Comparison of ENCODE assay signal across 24 cellular contexts in genomic region chr13:87622921-87623320, GRCh38. TPM values are rescaled to one million over a fixed set of nuclear protein-coding genes. Genes with fewer than 3 reads are reported as not detected.
"Had no signal": no experiment of that assay in that cellular context is flagged by ENCODE, and none has a peak within 500 bp of the region (broad histone marks: within the 10 kb centered on the region; RNA-seq: fewer than 3 reads in every experiment).

No MANE protein-coding gene starts in this region.

- H3K36me3 ChIP-seq: left lung, prostate gland, vagina had no signal

- DNase-seq: activated CD4-positive, alpha-beta memory T cell treated with anti-CD3 and anti-CD28 coated beads, Interleukin-2, amount 10 ng/mL, durations not matched to agents 7 days and 5 days; activated CD4-positive, alpha-beta T cell treated with anti-CD3 and anti-CD28 coated beads for 4 hours; activated CD4-positive, CD25-positive, alpha-beta regulatory T cell; activated effector memory CD4-positive, alpha-beta T cell treated with anti-CD3 and anti-CD28 coated beads, Interleukin-2, amount 50 U/mL, for 16 hours; activated naive CD4-positive, alpha-beta T cell treated with anti-CD3 and anti-CD28 coated beads, Interleukin-2, amount 50 U/mL, for 16 hours; activated naive CD8-positive, alpha-beta T cell treated with anti-CD3 and anti-CD28 coated beads, Interleukin-2, amount 50 U/mL, for 24 hours; activated T-cell treated with anti-CD3 and anti-CD28 coated beads, Interleukin-2, amount 50 U/mL, for 72 hours; central memory CD4-positive, alpha-beta T cell; dorsolateral prefrontal cortex; effector memory CD8-positive, alpha-beta T cell; foreskin melanocyte; glutamatergic neuron; hippocampal formation; kidney glomerular epithelial cell; left lung; naive thymus-derived CD8-positive, alpha-beta T cell; stimulated activated CD4-positive, alpha-beta T cell treated with anti-CD3 and anti-CD28 coated beads, Interleukin-2, amount 100 ng/mL, for 48 hours; stimulated activated CD8-positive, alpha-beta memory T cell treated with anti-CD3 and anti-CD28 coated beads, Interleukin-4, amount 100 ng/mL, for 48 hours; stimulated activated naive B cell treated with anti-CD40 and anti-IgM and Interleukin-4, amounts not matched to agents 10 μg/mL and 1 μg/mL and 100 μg/mL, for 72 hours; T1000 had no signal

- H3K4me1 ChIP-seq: left lung, prostate gland, vagina had no signal

- H3K4me3 ChIP-seq: dorsolateral prefrontal cortex, left lung, prostate gland, vagina had no signal

- H3K9me3 ChIP-seq: prostate gland, vagina had no signal

- H3K27ac ChIP-seq: dorsolateral prefrontal cortex, left lung, prostate gland, vagina had no signal

- H3K27me3 ChIP-seq: dorsolateral prefrontal cortex, left lung, vagina had no signal

RNA-seq across cellular contexts. Expression of gene SLITRK5, which starts 48.2 kb away (rescaled TPM):
- total RNA-seq: activated T-cell treated with anti-CD3 and anti-CD28 coated beads, Interleukin-2, amount 50 U/mL, for 72 hours; lung microvascular endothelial cell; naive thymus-derived CD8-positive, alpha-beta T cell; osteoblast had no signal
